ENCODE assay signal across 26 cellular contexts in genomic region chr5:170150713-170151104, GRCh38. TPM values are rescaled to one million over a fixed set of nuclear protein-coding genes. Genes with fewer than 3 reads are reported as not detected.
DNase-seq lines count a peak whose midpoint lies in the region; ATAC-seq and TF ChIP-seq lines count a peak whose summit lies in the region.
"Had no signal": no experiment of that assay in that cellular context is flagged by ENCODE, and none has a peak within 500 bp of the region (broad histone marks: within the 10 kb centered on the region; RNA-seq: fewer than 3 reads in every experiment).

No MANE protein-coding gene starts in this region.

- no peaks in the 10 kb centered on the region for H4K20me1 ChIP-seq in neural progenitor cell (ENCODE audit: low read depth)

- peaks cover 20% of the 10 kb centered on the region for H3K4me1 Mint-ChIP-seq in neural progenitor cell
- H3K4me1 Mint-ChIP-seq in natural killer cell treated with Interleukin-12 subunit alpha and Interleukin-12 subunit beta and Interleukin-15 and Interleukin-18, amount 100 ng/mL, for 72 hours (ENCODE audit: low read depth in 2 of 2): no peaks in the 10 kb centered on the region
- H3K4me1 Mint-ChIP-seq: CD4-positive, CD25-positive, alpha-beta regulatory T cell; naive thymus-derived CD4-positive, alpha-beta T cell had no signal

- H3K27ac Mint-ChIP-seq in neural progenitor cell: peak overlapping the region; percentile 81
- H3K27ac Mint-ChIP-seq in natural killer cell treated with Interleukin-12 subunit alpha and Interleukin-12 subunit beta and Interleukin-15 and Interleukin-18, amount 100 ng/mL, for 72 hours: no peak overlapping the region
- H3K27ac Mint-ChIP-seq: CD4-positive, CD25-positive, alpha-beta regulatory T cell; effector memory CD8-positive, alpha-beta T cell; naive thymus-derived CD4-positive, alpha-beta T cell; T-helper 17 cell had no signal

- H3K4me3 ChIP-seq in Panc1 (ENCODE audit: low read depth in 2 of 2, low read length in 2 of 2) (0 out of 4 replicates have a peak overlapping the region, but pooled peaks of 1 of the 2 experiments have one; percentile 1), colonic mucosa (no peak overlapping the region), neural progenitor cell (no peak overlapping the region)
- H3K4me3 ChIP-seq: esophagus squamous epithelium, gastroesophageal sphincter, SK-N-MC had no signal

- in situ Hi-C loops in Panc1 (cut with HindIII; ENCODE audit: low pct_unique_long_range_greater_than_20kb, low sequenced_read_pairs): no loop called here

- POLR2A ChIA-PET in Panc1 (lab: Charles Lee): no interaction called here

- no peaks in the 10 kb centered on the region for H3F3A ChIP-seq in neural progenitor cell (ENCODE audit: low read depth)

- H3K27me3 Mint-ChIP-seq in neural progenitor cell (ENCODE audit: insufficient read depth, low read depth): peaks cover 10% of the 10 kb centered on the region
- peaks cover 6 to 23% of the 10 kb centered on the region in 2 donors for H3K27me3 Mint-ChIP-seq in natural killer cell treated with Interleukin-12 subunit alpha and Interleukin-12 subunit beta and Interleukin-15 and Interleukin-18, amount 100 ng/mL, for 72 hours
- H3K27me3 Mint-ChIP-seq: naive thymus-derived CD4-positive, alpha-beta T cell had no signal

- H3K9ac ChIP-seq in colonic mucosa (ENCODE audit: low read depth in 2 of 2, low read length in 2 of 2): no peak overlapping the region
- H3K9ac ChIP-seq in neural progenitor cell: no peak overlapping the region

- H3K4me2 ChIP-seq in neural progenitor cell: no peak overlapping the region

- H3K4me3 Mint-ChIP-seq in neural progenitor cell: no peak overlapping the region
- H3K4me3 Mint-ChIP-seq in natural killer cell treated with Interleukin-12 subunit alpha and Interleukin-12 subunit beta and Interleukin-15 and Interleukin-18, amount 100 ng/mL, for 72 hours: no peak overlapping the region
- H3K4me3 Mint-ChIP-seq: CD4-positive, CD25-positive, alpha-beta regulatory T cell; effector memory CD8-positive, alpha-beta T cell; naive thymus-derived CD4-positive, alpha-beta T cell; T-helper 17 cell had no signal

- no peak overlapping the region for H2AFZ ChIP-seq in neural progenitor cell (replicated peaks)

- CTCF ChIA-PET in Panc1 (lab: Charles Lee): no interaction called here

- peak; percentile 3 for DNase-seq in activated CD8-positive, alpha-beta memory T cell treated with anti-CD3 and anti-CD28 coated beads for 24 hours
- no peak for DNase-seq in activated CD8-positive, alpha-beta memory T cell treated with anti-CD3 and anti-CD28 coated beads, Interleukin-2, amount 50 U/mL, for 48 hours
- DNase-seq in Panc1 (ENCODE audit: low read depth, low spot score): no peak
- peak; percentile 2 for DNase-seq in colonic mucosa
- no peak for DNase-seq in neural progenitor cell (ENCODE audit: low spot score)
- DNase-seq in activated effector memory CD4-positive, alpha-beta T cell treated with anti-CD3 and anti-CD28 coated beads, Interleukin-2, amount 50 U/mL, for 16 hours: no peak
- DNase-seq in dermis blood vessel endothelial cell: no peak
- DNase-seq in natural killer cell treated with Interleukin-12 subunit alpha and Interleukin-12 subunit beta and Interleukin-15 and Interleukin-18, amount 100 ng/mL, for 72 hours (ENCODE audit: low spot score): no peak
- DNase-seq: activated gamma-delta T cell; activated T-cell treated with anti-CD3 and anti-CD28 coated beads, Interleukin-2, amount 50 U/mL, for 1 hour; CD4-positive, CD25-positive, alpha-beta regulatory T cell; effector memory CD8-positive, alpha-beta T cell; esophagus squamous epithelium; naive thymus-derived CD4-positive, alpha-beta T cell; NCI-H1105 treated with DMSO at 0.1 percent for 48 hours; NCI-H2029; NCI-H524 treated with DMSO at 0.1 percent for 48 hours; stimulated activated naive CD8-positive, alpha-beta T cell treated with anti-CD3 and anti-CD28 coated beads, Interleukin-15, Interleukin-2, amounts not matched to agents 100 U/mL and 50 U/mL, for 24 hours; T-helper 17 cell had no signal

- peak overlapping the region; percentile 98 for H3K27ac ChIP-seq in Panc1 (ENCODE audit: low read length)
- no peak overlapping the region for H3K27ac ChIP-seq in colonic mucosa
- H3K27ac ChIP-seq in neural progenitor cell: no peak overlapping the region
- H3K27ac ChIP-seq: esophagus squamous epithelium, gastroesophageal sphincter, SK-N-MC had no signal

- no peak for ATAC-seq in Panc1
- no peak for ATAC-seq in natural killer cell treated with Interleukin-12 subunit alpha and Interleukin-12 subunit beta and Interleukin-15 and Interleukin-18, amount 100 ng/mL, for 72 hours
- ATAC-seq: effector memory CD8-positive, alpha-beta T cell; gastroesophageal sphincter; left lobe of liver; naive thymus-derived CD4-positive, alpha-beta T cell; stimulated activated naive CD8-positive, alpha-beta T cell treated with anti-CD3 and anti-CD28 coated beads, Interleukin-15, Interleukin-2, amounts not matched to agents 100 U/mL and 50 U/mL, for 24 hours; T-helper 17 cell had no signal

- H3K36me3 ChIP-seq in Panc1 (ENCODE audit: control insufficient read depth, insufficient read depth, low read length) (no peaks in the 10 kb centered on the region), colonic mucosa (no peaks in the 10 kb centered on the region), neural progenitor cell (no peaks in the 10 kb centered on the region)
- H3K36me3 ChIP-seq: esophagus squamous epithelium, gastroesophageal sphincter had no signal

- no peaks in the 10 kb centered on the region for H3K9me3 ChIP-seq in Panc1 (ENCODE audit: control insufficient read depth, insufficient read depth, low read depth, low read length)
- no peaks in the 10 kb centered on the region for H3K9me3 ChIP-seq in colonic mucosa
- no peaks in the 10 kb centered on the region for H3K9me3 ChIP-seq in neural progenitor cell (ENCODE audit: low read depth)
- H3K9me3 ChIP-seq: esophagus squamous epithelium, gastroesophageal sphincter had no signal

- H3K9me3 Mint-ChIP-seq in neural progenitor cell: no peaks in the 10 kb centered on the region
- no peaks in the 10 kb centered on the region for H3K9me3 Mint-ChIP-seq in natural killer cell treated with Interleukin-12 subunit alpha and Interleukin-12 subunit beta and Interleukin-15 and Interleukin-18, amount 100 ng/mL, for 72 hours
- H3K9me3 Mint-ChIP-seq: effector memory CD8-positive, alpha-beta T cell; naive thymus-derived CD4-positive, alpha-beta T cell had no signal

- BruUV-seq in Panc1 (replicated peaks; lab: Mats Ljungman, UMichigan): no TSS peak

- no peaks in the 10 kb centered on the region for H3K36me3 Mint-ChIP-seq in neural progenitor cell
- no peaks in the 10 kb centered on the region for H3K36me3 Mint-ChIP-seq in natural killer cell treated with Interleukin-12 subunit alpha and Interleukin-12 subunit beta and Interleukin-15 and Interleukin-18, amount 100 ng/mL, for 72 hours
- H3K36me3 Mint-ChIP-seq: CD4-positive, CD25-positive, alpha-beta regulatory T cell; naive thymus-derived CD4-positive, alpha-beta T cell had no signal

- TF ChIP-seq CTCF in Panc1 (IDR thresholded peaks at IDR 0.05): no peak
- TF ChIP-seq CTCF in colonic mucosa (IDR thresholded peaks at IDR 0.05): no peak
- TF ChIP-seq CTCF in neural progenitor cell (IDR thresholded peaks at IDR 0.05): no peak

- H3K4me1 ChIP-seq in Panc1 (ENCODE audit: control insufficient read depth, insufficient read depth, low read length) (peaks cover 37% of the 10 kb centered on the region), colonic mucosa (no peaks in the 10 kb centered on the region), neural progenitor cell (peaks cover 10% of the 10 kb centered on the region)

- intact Hi-C loops in Panc1 (cut with micrococcal nuclease; ENCODE audit: unreplicated experiment): no loop called here
- intact Hi-C loops in colonic mucosa (cut with DNase I): no loop called here

- H3K79me2 ChIP-seq in neural progenitor cell (ENCODE audit: low read depth): no peaks in the 10 kb centered on the region

- no peaks in the 10 kb centered on the region for H3K27me3 ChIP-seq in Panc1 (ENCODE audit: control insufficient read depth, insufficient read depth, low read length)
- no peaks in the 10 kb centered on the region for H3K27me3 ChIP-seq in colonic mucosa
- H3K27me3 ChIP-seq in neural progenitor cell: no peaks in the 10 kb centered on the region
- H3K27me3 ChIP-seq: esophagus squamous epithelium, gastroesophageal sphincter had no signal

RNA-seq across cellular contexts. Expression of gene FOXI1, which starts 45.0 kb away (rescaled TPM):
- total RNA-seq in Panc1 (2021; ENCODE audit: unreplicated experiment) (0.44 TPM), colonic mucosa (under 1 TPM in 1 of 2 donors, not detected in 1; 0.16 TPM), neural progenitor cell (ENCODE audit: low replicate concordance) (0.09 TPM in 1 of 2 replicates, not detected in the other), dermis blood vessel endothelial cell (not detected in 2 replicates)
- 0.47 TPM for polyA plus RNA-seq in Panc1 (2012; ENCODE audit: insufficient read length)
- total RNA-seq in natural killer cell treated with Interleukin-12 subunit alpha and Interleukin-12 subunit beta and Interleukin-15 and Interleukin-18, amount 100 ng/mL, for 72 hours: under 1 TPM; 0.25 to 0.64 TPM
- total RNA-seq: CD4-positive, CD25-positive, alpha-beta regulatory T cell; cerebellum; esophagus squamous epithelium; gastroesophageal sphincter; H4; left lobe of liver; occipital lobe; skeletal muscle tissue had no signal
- polyA plus RNA-seq: CD4-positive, CD25-positive, alpha-beta regulatory T cell; naive thymus-derived CD4-positive, alpha-beta T cell had no signal

Comparison
In these comparisons a context has a peak if more than half of its experiments do, and no peak if none do; other contexts are left out.
1. DNase-seq: peak in activated CD8-positive, alpha-beta memory T cell treated with anti-CD3 and anti-CD28 coated beads for 24 hours (single experiment) and colonic mucosa (single experiment); none in activated CD8-positive, alpha-beta memory T cell treated with anti-CD3 and anti-CD28 coated beads, Interleukin-2, amount 50 U/mL, for 48 hours (single experiment), Panc1 (single experiment), neural progenitor cell (single experiment), activated effector memory CD4-positive, alpha-beta T cell treated with anti-CD3 and anti-CD28 coated beads, Interleukin-2, amount 50 U/mL, for 16 hours (single experiment), dermis blood vessel endothelial cell (single experiment) and natural killer cell treated with Interleukin-12 subunit alpha and Interleukin-12 subunit beta and Interleukin-15 and Interleukin-18, amount 100 ng/mL, for 72 hours (single experiment).